22 cellular contexts compared by ENCODE assay signal in genomic region chr2:96894151-96894531, GRCh38. TPM values are rescaled to one million over a fixed set of nuclear protein-coding genes. Genes with fewer than 3 reads are reported as not detected.
DNase-seq lines count a peak whose midpoint lies in the region; ATAC-seq, FAIRE-seq and TF ChIP-seq lines count a peak whose summit lies in the region.
"Had no signal": no experiment of that assay in that cellular context is flagged by ENCODE, and none has a peak within 500 bp of the region (broad histone marks: within the 10 kb centered on the region; RNA-seq: fewer than 3 reads in every experiment).

No MANE protein-coding gene starts in this region.

- peaks cover 0 to 4% of the 10 kb centered on the region in 2 experiments for H3K27me3 ChIP-seq in mesenchymal stem cell (ENCODE audit: control insufficient read depth in 1 of 2, insufficient read depth in 1 of 2, low read length in 2 of 2)
- H3K27me3 ChIP-seq: BE2C had no signal

- no peak for DNase-seq in HTR-8/SVneo (ENCODE audit: insufficient read length, low spot score)
- no peak for DNase-seq in mesenchymal stem cell
- no peak for DNase-seq in substantia nigra (lab: John Stamatoyannopoulos, UW)
- no peak for DNase-seq in activated naive CD4-positive, alpha-beta T cell (lab: John Stamatoyannopoulos, UW)
- DNase-seq in GM13976 (ENCODE audit: low spot score): no peak
- no peak for DNase-seq in SIG-M5 treated with dmso at 0.1 percent for 504 hours (lab: John Stamatoyannopoulos, UW; ENCODE audit: unreplicated experiment)
- DNase-seq: BE2C; CD4-positive, alpha-beta memory T cell; COR-L47; DMS153; DMS79 treated with DMSO at 0.1 percent for 48 hours; EL; GOT3 had no signal

- peak overlapping the region; percentile 73 for H4K91ac ChIP-seq in mesenchymal stem cell (ENCODE audit: low read length)

- ATAC-seq in HG02759 (IDR thresholded peaks at IDR 0.05; ENCODE audit: unreplicated experiment): no peak
- ATAC-seq: A549 had no signal

- no peak overlapping the region for H2AFZ ChIP-seq in mesenchymal stem cell (ENCODE audit: low read depth, low read length)

- peak overlapping the region; percentile 39 for H3K27ac ChIP-seq in cingulate gyrus (ENCODE audit: low read depth, low read length)
- no peak overlapping the region for H3K27ac ChIP-seq in mesenchymal stem cell (ENCODE audit: low read length, poor library complexity, severe bottlenecking)
- peak overlapping the region; percentile 60 for H3K27ac ChIP-seq in substantia nigra (ENCODE audit: low read depth, low read length, poor library complexity, severe bottlenecking)
- H3K27ac ChIP-seq: A549, C4-2B had no signal

- H2BK12ac ChIP-seq in mesenchymal stem cell (ENCODE audit: low read length in 2 of 2): peak overlapping the region; percentile 37 to 88

- H3K23ac ChIP-seq in mesenchymal stem cell (ENCODE audit: low read length in 2 of 2): no peak overlapping the region

- WGBS in mesenchymal stem cell: 94% methylated on average over 2 of the region's 3 CpGs

- no peak overlapping the region for H2BK120ac ChIP-seq in mesenchymal stem cell (ENCODE audit: low read depth, low read length)

- no peak overlapping the region for H2AK5ac ChIP-seq in mesenchymal stem cell (ENCODE audit: low read length, severe bottlenecking)

- in situ Hi-C loops in GM13976 (cut with MboI; ENCODE audit: low sequenced_read_pairs, unreplicated experiment): no loop called here

- H3K18ac ChIP-seq in mesenchymal stem cell (ENCODE audit: low read depth in 1 of 2, low read length in 2 of 2): peak overlapping the region; percentile 4 to 30

- no peak overlapping the region for H3K4ac ChIP-seq in mesenchymal stem cell (ENCODE audit: low read depth in 1 of 2, low read length in 2 of 2)

- H3K4me2 ChIP-seq in mesenchymal stem cell (ENCODE audit: low read length, poor library complexity, severe bottlenecking): no peak overlapping the region
- H3K4me2 ChIP-seq: A549 had no signal

- no peak overlapping the region for H3K4me3 ChIP-seq in mesenchymal stem cell (ENCODE audit: insufficient read depth in 1 of 2, low read depth in 1 of 2, low read length in 2 of 2)
- H3K4me3 ChIP-seq: A549, HAP-1 had no signal

- FAIRE-seq in HTR-8/SVneo (lab: Jason Lieb, UNC): peak; percentile 85
- FAIRE-seq: A549, D721Med, G401.6, GM12891, GM19239 had no signal

- H3K9me3 ChIP-seq in mesenchymal stem cell (ENCODE audit: control insufficient read depth, low read length): no peaks in the 10 kb centered on the region
- H3K9me3 ChIP-seq: A549, BE2C, HAP-1 had no signal

- TF ChIP-seq CTCF in GM13976 (IDR thresholded peaks at IDR 0.05; ENCODE audit: borderline replicate concordance, control extremely low read depth, extremely low read depth, insufficient read depth, missing control alignments): no peak

- no peaks in the 10 kb centered on the region for H3K36me3 ChIP-seq in mesenchymal stem cell (ENCODE audit: control insufficient read depth in 1 of 2, insufficient read depth in 2 of 2, low read depth in 1 of 2, low read length in 2 of 2)
- H3K36me3 ChIP-seq: BE2C, HAP-1 had no signal

- peaks cover 18% of the 10 kb centered on the region for H3K4me1 ChIP-seq in mesenchymal stem cell (ENCODE audit: control insufficient read depth, insufficient read depth, low read depth, low read length)
- H3K4me1 ChIP-seq: HAP-1 had no signal

- no peak overlapping the region for H2BK5ac ChIP-seq in mesenchymal stem cell (ENCODE audit: low read depth, low read length, poor library complexity, severe bottlenecking)

- H4K8ac ChIP-seq in mesenchymal stem cell (ENCODE audit: low read length): no peak overlapping the region

- H3K9ac ChIP-seq in mesenchymal stem cell (ENCODE audit: low read length): no peak overlapping the region

- H3K14ac ChIP-seq in mesenchymal stem cell (ENCODE audit: low read length in 2 of 2): no peak overlapping the region

- no peaks in the 10 kb centered on the region for H3K79me1 ChIP-seq in mesenchymal stem cell (replicated peaks; ENCODE audit: low read length, poor library complexity, severe bottlenecking)

- H2BK15ac ChIP-seq in mesenchymal stem cell (ENCODE audit: low read depth, poor library complexity, severe bottlenecking): no peak overlapping the region

RNA-seq across cellular contexts. Expression of gene SEMA4C, which starts 24.3 kb away (rescaled TPM):
- polyA plus RNA-seq in mesenchymal stem cell (2013, experiment 1 of 2): 20.2 TPM
- 20.7 TPM for polyA plus RNA-seq in mesenchymal stem cell (2013, experiment 2 of 2)

RNA-seq across cellular contexts. Expression of gene ANKRD39, which starts 36.3 kb away (rescaled TPM):
- 11.8 TPM for polyA plus RNA-seq in mesenchymal stem cell (2013, experiment 1 of 2)
- polyA plus RNA-seq in mesenchymal stem cell (2013, experiment 2 of 2): 10.8 TPM

RNA-seq across cellular contexts. Expression of gene ANKRD23, which starts 50.3 kb away (rescaled TPM):
- polyA plus RNA-seq in mesenchymal stem cell (2013, experiment 1 of 2): 0.81 TPM
- polyA plus RNA-seq in mesenchymal stem cell (2013, experiment 2 of 2): 0.89 TPM
